1 cellular context compared by ENCODE assay signal in genomic region chr10:130036296-130037065, GRCh38.
TF ChIP-seq lines count a peak whose summit lies in the region.

No MANE protein-coding gene starts in this region.

TF ChIP-seq in HepG2, 621 proteins besides CTCF, POLR2A, EP300 and RAD21 (continued from another document):
- no peak for TF ChIP-seq PRDM15 (CRISPR knock-in tag; IDR thresholded peaks at IDR 0.05)
- no peak for TF ChIP-seq ZNF672 (CRISPR knock-in tag; IDR thresholded peaks at IDR 0.05)
